In genomic region chr2:108194409-108195132, GRCh38 we compare ENCODE assay signal across 9 cellular contexts. TPM values are rescaled to one million over a fixed set of nuclear protein-coding genes. Genes with fewer than 3 reads are reported as not detected.
DNase-seq lines count a peak whose midpoint lies in the region; ATAC-seq and TF ChIP-seq lines count a peak whose summit lies in the region.
"Had no signal": no experiment of that assay in that cellular context is flagged by ENCODE, and none has a peak within 500 bp of the region (broad histone marks: within the 10 kb centered on the region; RNA-seq: fewer than 3 reads in every experiment).

No MANE protein-coding gene starts in this region.

- BruUV-seq in Panc1 (replicated peaks; lab: Mats Ljungman, UMichigan): no TSS peak

- in situ Hi-C loops in Panc1 (cut with HindIII; ENCODE audit: low pct_unique_long_range_greater_than_20kb, low sequenced_read_pairs): no loop called here

- POLR2A ChIA-PET in Panc1 (lab: Charles Lee): no interaction called here

- H3K4me1 ChIP-seq in Panc1 (ENCODE audit: control insufficient read depth, insufficient read depth, low read length): no peaks in the 10 kb centered on the region

- H3K9me3 ChIP-seq in Panc1 (ENCODE audit: control insufficient read depth, insufficient read depth, low read depth, low read length): no peaks in the 10 kb centered on the region

- CTCF ChIA-PET in Panc1 (lab: Charles Lee): no interaction called here

- H3K36me3 ChIP-seq in Panc1 (ENCODE audit: control insufficient read depth, insufficient read depth, low read length): no peaks in the 10 kb centered on the region

- DNase-seq in SIG-M5 treated with dmso at 0.1 percent for 504 hours (lab: John Stamatoyannopoulos, UW; ENCODE audit: unreplicated experiment) (peak; percentile 8), SIG-M5 (lab: John Stamatoyannopoulos, UW) (no peak), Panc1 (ENCODE audit: low read depth, low spot score) (no peak), fibroblast of peridontal ligament (ENCODE audit: extremely low read depth) (peak; percentile 26), superior temporal gyrus (ENCODE audit: extremely low spot score) (peak; percentile 74)
- DNase-seq: left cardiac atrium had no signal

- ATAC-seq in Panc1: no peak
- no peak for ATAC-seq in GM18909 (IDR thresholded peaks at IDR 0.05; ENCODE audit: poor library complexity, unreplicated experiment)
- no peak for ATAC-seq in HG03280 (IDR thresholded peaks at IDR 0.05; ENCODE audit: unreplicated experiment)
- no peak for ATAC-seq in HG03442 (IDR thresholded peaks at IDR 0.05; ENCODE audit: unreplicated experiment)
- ATAC-seq: left cardiac atrium had no signal

- H3K27ac ChIP-seq in Panc1 (ENCODE audit: low read length): no peak overlapping the region

- intact Hi-C loops in Panc1 (cut with micrococcal nuclease; ENCODE audit: unreplicated experiment): loop anchor here (10.0 kb wide), 1 partner anchor 1560 kb away; no protein-coding TSS in a partner anchor

- TF ChIP-seq CTCF in Panc1 (IDR thresholded peaks at IDR 0.05): peak; percentile 58; the same call in 1 of the 2 replicates

- H3K4me3 ChIP-seq in Panc1 (ENCODE audit: low read depth in 2 of 2, low read length in 2 of 2): no peak overlapping the region

- H3K27me3 ChIP-seq in Panc1 (ENCODE audit: control insufficient read depth, insufficient read depth, low read length): no peaks in the 10 kb centered on the region

RNA-seq across cellular contexts. Expression of gene SULT1C3, which starts 45.2 kb away (rescaled TPM):
- not detected for total RNA-seq in Panc1 (2021; ENCODE audit: unreplicated experiment)
- not detected for polyA plus RNA-seq in Panc1 (2012; ENCODE audit: insufficient read length)
- total RNA-seq: left cardiac atrium had no signal

Comparison
In these comparisons a context has a peak if more than half of its experiments do, and no peak if none do; other contexts are left out.
1. DNase-seq: peak in SIG-M5 treated with dmso at 0.1 percent for 504 hours (single experiment), fibroblast of peridontal ligament (single experiment) and superior temporal gyrus (single experiment); none in SIG-M5 (single experiment) and Panc1 (single experiment).